8 cellular contexts compared by ENCODE assay signal in the genomic region with DNA sequence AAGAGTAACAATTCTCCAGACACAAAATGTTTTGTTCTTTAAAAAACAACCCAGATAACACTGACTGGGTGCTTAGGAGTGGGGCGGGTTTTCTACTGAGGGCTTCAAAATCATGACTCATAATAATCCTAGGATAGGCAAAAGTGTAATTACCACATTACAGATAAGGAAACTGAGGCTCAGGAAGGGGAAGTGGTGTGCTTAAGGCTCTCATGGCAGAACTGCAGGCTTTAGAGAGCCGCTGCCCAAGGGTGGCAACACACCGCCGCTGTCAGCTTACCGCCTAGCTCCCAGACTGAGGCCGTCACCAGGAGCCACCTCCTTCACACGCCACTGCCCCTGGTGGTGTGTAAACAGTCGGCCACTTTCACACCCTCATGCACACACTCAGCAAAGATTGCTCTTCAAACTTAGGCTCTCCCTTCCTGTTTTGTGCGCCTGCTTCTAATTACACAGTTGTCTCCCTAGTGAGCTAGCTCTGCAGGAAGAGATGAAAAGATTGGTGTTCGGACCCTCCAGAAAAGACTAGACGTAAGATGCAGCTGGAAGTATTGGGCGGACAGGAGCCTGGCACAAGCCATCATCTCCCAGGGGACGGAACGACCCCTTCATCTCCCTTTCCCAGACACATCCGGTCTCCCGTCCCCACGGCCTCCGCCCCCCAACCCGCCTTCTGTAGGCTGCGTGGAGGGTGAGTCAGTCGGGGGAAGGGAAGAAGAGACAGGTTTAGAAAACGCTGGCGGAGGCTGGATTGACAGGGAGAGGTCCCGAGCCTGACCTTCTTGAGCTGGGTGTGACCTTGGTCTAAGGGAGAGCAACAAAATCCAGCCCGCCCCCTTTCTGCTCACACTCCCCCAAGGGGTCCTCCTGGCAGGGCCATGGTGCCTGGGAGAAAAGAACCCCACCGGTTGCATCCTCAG.
DNase-seq lines count a peak whose midpoint lies in the region; ATAC-seq and TF ChIP-seq lines count a peak whose summit lies in the region.

No MANE protein-coding gene starts in this region.

- CTCF ChIA-PET in activated CD4-positive, alpha-beta memory T cell treated with anti-CD3 and anti-CD28 coated beads, Interleukin-2, amount 10 ng/mL, durations not matched to agents 7 days and 5 days (lab: Charles Lee) = interaction anchor here (1.1 to 2.0 kb wide), 3 partner anchors 46 to 462 kb away, joined by 3 to 10 read pairs (median 5); no protein-coding TSS in a partner anchor

- H3K4me3 Mint-ChIP-seq in activated CD4-positive, alpha-beta memory T cell treated with anti-CD3 and anti-CD28 coated beads, Interleukin-2, amount 10 ng/mL, durations not matched to agents 7 days and 5 days = peak overlapping the region; percentile 34
- H3K4me3 Mint-ChIP-seq in memory B cell = peak overlapping the region; percentile 82

- no peaks in the 10 kb centered on the region for H3K9me3 ChIP-seq in cardiac muscle cell (ENCODE audit: low read depth)

- H3K27ac ChIP-seq in cardiac muscle cell = no peak overlapping the region

- H3K4me3 ChIP-seq in cardiac muscle cell = no peak overlapping the region

- peaks cover 2% of the 10 kb centered on the region for H3K9me3 Mint-ChIP-seq in activated CD4-positive, alpha-beta memory T cell treated with anti-CD3 and anti-CD28 coated beads, Interleukin-2, amount 10 ng/mL, durations not matched to agents 7 days and 5 days
- H3K9me3 Mint-ChIP-seq in memory B cell = peaks cover 1% of the 10 kb centered on the region

- TF ChIP-seq CTCF in cardiac muscle cell (IDR thresholded peaks at IDR 0.05; ENCODE audit: low read depth, low read length) = peak; percentile 27

- intact Hi-C loops in cardiac septum (cut with DNase I) = no loop called here

- H3K27me3 Mint-ChIP-seq in activated CD4-positive, alpha-beta memory T cell treated with anti-CD3 and anti-CD28 coated beads, Interleukin-2, amount 10 ng/mL, durations not matched to agents 7 days and 5 days = no peaks in the 10 kb centered on the region
- H3K27me3 Mint-ChIP-seq in memory B cell = peaks cover 6% of the 10 kb centered on the region

- DNase-seq in cardiac muscle cell (ENCODE audit: low read depth in 1 of 2, low spot score in 1 of 2) = peak in 1 of 2 donors; percentile 41
- no peak for DNase-seq in cardiac septum (ENCODE audit: low spot score)
- peak; percentile 56 for DNase-seq in activated CD4-positive, alpha-beta memory T cell treated with anti-CD3 and anti-CD28 coated beads, Interleukin-2, amount 10 ng/mL, durations not matched to agents 7 days and 5 days
- DNase-seq in memory B cell (ENCODE audit: low spot score in 2 of 2) = peak in 1 of 2 donors; percentile 14
- no peak for DNase-seq in NCI-H2227 treated with DMSO at 0.1 percent for 48 hours (lab: John Stamatoyannopoulos, UW)
- DNase-seq in globus pallidus (ENCODE audit: low spot score) = no peak
- DNase-seq in EL = no peak

- no peaks in the 10 kb centered on the region for H3K27me3 ChIP-seq in cardiac muscle cell

- H3K36me3 Mint-ChIP-seq in activated CD4-positive, alpha-beta memory T cell treated with anti-CD3 and anti-CD28 coated beads, Interleukin-2, amount 10 ng/mL, durations not matched to agents 7 days and 5 days (ENCODE audit: low read depth) = peaks cover 4% of the 10 kb centered on the region
- H3K36me3 Mint-ChIP-seq in memory B cell = peaks cover 1% of the 10 kb centered on the region

- peak; percentile 94 for ATAC-seq in memory B cell (ENCODE audit: low read depth)
- ATAC-seq in HG03159 (IDR thresholded peaks at IDR 0.05; ENCODE audit: unreplicated experiment) = no peak

- POLR2A ChIA-PET in activated CD4-positive, alpha-beta memory T cell treated with anti-CD3 and anti-CD28 coated beads, Interleukin-2, amount 10 ng/mL, durations not matched to agents 7 days and 5 days (lab: Charles Lee) = interaction anchor here (0.9 kb wide), 1 partner anchor 462 kb away, joined by 3 read pairs; no protein-coding TSS in a partner anchor

- peaks cover 40% of the 10 kb centered on the region for H3K4me1 Mint-ChIP-seq in activated CD4-positive, alpha-beta memory T cell treated with anti-CD3 and anti-CD28 coated beads, Interleukin-2, amount 10 ng/mL, durations not matched to agents 7 days and 5 days
- peaks cover 23% of the 10 kb centered on the region for H3K4me1 Mint-ChIP-seq in memory B cell

- peak overlapping the region; percentile 47 for H3K27ac Mint-ChIP-seq in activated CD4-positive, alpha-beta memory T cell treated with anti-CD3 and anti-CD28 coated beads, Interleukin-2, amount 10 ng/mL, durations not matched to agents 7 days and 5 days
- peak overlapping the region; percentile 39 for H3K27ac Mint-ChIP-seq in memory B cell

- H3K36me3 ChIP-seq in cardiac muscle cell = no peaks in the 10 kb centered on the region

- H3K4me1 ChIP-seq in cardiac muscle cell (ENCODE audit: low read depth) = no peaks in the 10 kb centered on the region
